15 cellular contexts compared by ENCODE assay signal in the genomic region with DNA sequence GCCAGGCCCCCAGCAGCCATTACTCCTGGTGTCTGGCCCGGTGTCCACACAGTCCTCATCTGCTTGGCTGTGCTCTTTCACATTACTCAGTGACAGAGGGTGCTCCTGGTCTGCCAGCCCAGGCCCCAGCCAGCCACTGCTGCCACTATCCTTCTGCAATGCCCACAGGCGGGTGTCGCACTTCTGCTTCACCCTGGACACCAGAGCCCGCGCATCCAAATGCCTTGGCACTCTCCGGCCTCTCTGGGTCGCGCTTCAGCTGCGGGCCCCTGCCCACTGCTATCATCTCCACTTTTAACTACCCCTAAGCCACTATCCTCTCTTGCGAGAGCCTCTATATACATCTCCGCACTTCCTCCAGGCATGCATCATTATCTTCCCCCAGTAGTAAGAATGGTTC.
DNase-seq lines count a peak whose midpoint lies in the region; ATAC-seq and TF ChIP-seq lines count a peak whose summit lies in the region.
"Had no signal": no experiment of that assay in that cellular context is flagged by ENCODE, and none has a peak within 500 bp of the region (broad histone marks: within the 10 kb centered on the region; RNA-seq: fewer than 3 reads in every experiment).

No MANE protein-coding gene starts in this region.

- H3K79me2 ChIP-seq in neural progenitor cell (ENCODE audit: low read depth): no peaks in the 10 kb centered on the region

- no peak for DNase-seq in stimulated activated naive CD8-positive, alpha-beta T cell treated with anti-CD3 and anti-CD28 coated beads, Interleukin-15, amount 100 ng/mL, for 72 hours
- no peak for DNase-seq in stimulated activated naive CD8-positive, alpha-beta T cell treated with anti-CD3 and anti-CD28 coated beads, Interleukin-15, Interleukin-2, amounts not matched to agents 100 U/mL and 50 U/mL, for 24 hours
- DNase-seq in neural progenitor cell (ENCODE audit: low spot score) (no peak), aorta (no peak), 8988T (no peak), spleen (no peak)
- DNase-seq: AML-193; CD8-positive, alpha-beta memory T cell; GDM1; Karpas-422; NCI-H187 had no signal

- no peak overlapping the region for H3K9ac ChIP-seq in neural progenitor cell

- H3K9me3 ChIP-seq in neural progenitor cell (ENCODE audit: low read depth) (no peaks in the 10 kb centered on the region), aorta (ENCODE audit: control insufficient read depth, low read length) (no peaks in the 10 kb centered on the region), spleen (no peaks in the 10 kb centered on the region)

- no peaks in the 10 kb centered on the region for H3K36me3 ChIP-seq in neural progenitor cell
- H3K36me3 ChIP-seq in aorta (ENCODE audit: control insufficient read depth in 1 of 2, insufficient read depth in 2 of 2, low read length in 1 of 2): no peaks in the 10 kb centered on the region
- H3K36me3 ChIP-seq in spleen: peaks cover 0 to 92% (median 36%) of the 10 kb centered on the region in 6 donors

- WGBS in aorta, 2 donors: 96 to 99% methylated on average over 11 of the region's 11 CpGs
- WGBS in spleen, 5 donors: 94 to 98% (median 95%) methylated on average over 11 of the region's 11 CpGs

- H3K4me2 ChIP-seq in neural progenitor cell: no peak overlapping the region

- no peak for TF ChIP-seq POLR2A in spleen (IDR thresholded peaks at IDR 0.05)

- no peak overlapping the region for H2AFZ ChIP-seq in neural progenitor cell (replicated peaks)

- no peak overlapping the region for H3K4me3 ChIP-seq in neural progenitor cell
- no peak overlapping the region for H3K4me3 ChIP-seq in aorta (ENCODE audit: low read length in 2 of 2)
- H3K4me3 ChIP-seq in spleen: no peak overlapping the region

- TF ChIP-seq CTCF in neural progenitor cell (IDR thresholded peaks at IDR 0.05) (no peak), spleen (IDR thresholded peaks at IDR 0.05 in 8 of 11, conservative IDR thresholded peaks at IDR 0.05 in 3 of 11) (no peak)

- no peaks in the 10 kb centered on the region for H3K9me3 Mint-ChIP-seq in stimulated activated naive CD8-positive, alpha-beta T cell treated with anti-CD3 and anti-CD28 coated beads, Interleukin-15, amount 100 ng/mL, for 72 hours
- no peaks in the 10 kb centered on the region for H3K9me3 Mint-ChIP-seq in neural progenitor cell
- H3K9me3 Mint-ChIP-seq: CD8-positive, alpha-beta memory T cell had no signal

- H3K4me3 Mint-ChIP-seq in stimulated activated naive CD8-positive, alpha-beta T cell treated with anti-CD3 and anti-CD28 coated beads, Interleukin-15, amount 100 ng/mL, for 72 hours: no peak overlapping the region
- H3K4me3 Mint-ChIP-seq in neural progenitor cell: no peak overlapping the region
- H3K4me3 Mint-ChIP-seq: CD8-positive, alpha-beta memory T cell had no signal

- peak; percentile 10 for ATAC-seq in stimulated activated naive CD8-positive, alpha-beta T cell treated with anti-CD3 and anti-CD28 coated beads, Interleukin-15, amount 100 ng/mL, for 72 hours
- ATAC-seq in stimulated activated naive CD8-positive, alpha-beta T cell treated with anti-CD3 and anti-CD28 coated beads, Interleukin-15, Interleukin-2, amounts not matched to agents 100 U/mL and 50 U/mL, for 24 hours: no peak
- ATAC-seq in esophagus mucosa: peak; percentile 7
- ATAC-seq in aorta (ENCODE audit: low FRiP score): peak; percentile 11
- no peak for ATAC-seq in HG03097 (IDR thresholded peaks at IDR 0.05; ENCODE audit: low FRiP score, unreplicated experiment)
- ATAC-seq: Panc1 had no signal

- H3K4me1 ChIP-seq in neural progenitor cell (peaks cover 29% of the 10 kb centered on the region), aorta (ENCODE audit: control insufficient read depth in 1 of 2, insufficient read depth in 2 of 2, low read length in 2 of 2) (no peaks in the 10 kb centered on the region), spleen (peaks cover 0 to 6% (median 0%) of the 10 kb centered on the region in 6 donors)

- H3K27ac Mint-ChIP-seq in stimulated activated naive CD8-positive, alpha-beta T cell treated with anti-CD3 and anti-CD28 coated beads, Interleukin-15, amount 100 ng/mL, for 72 hours: no peak overlapping the region
- peak overlapping the region; percentile 19 for H3K27ac Mint-ChIP-seq in neural progenitor cell
- H3K27ac Mint-ChIP-seq: CD8-positive, alpha-beta memory T cell had no signal

- H3F3A ChIP-seq in neural progenitor cell (ENCODE audit: low read depth): no peaks in the 10 kb centered on the region

- peaks cover 22% of the 10 kb centered on the region for H3K27me3 Mint-ChIP-seq in stimulated activated naive CD8-positive, alpha-beta T cell treated with anti-CD3 and anti-CD28 coated beads, Interleukin-15, amount 100 ng/mL, for 72 hours
- no peaks in the 10 kb centered on the region for H3K27me3 Mint-ChIP-seq in neural progenitor cell (ENCODE audit: insufficient read depth, low read depth)

- intact Hi-C loops in aorta (cut with DNase I): loop anchor here in 1 of 2 donors (10.0 kb wide), 1 partner anchor 200 kb away; no protein-coding TSS in a partner anchor
- intact Hi-C loops in spleen (cut with DNase I; ENCODE audit: low total_unique reads): no loop called here

- peaks cover 4% of the 10 kb centered on the region for H3K4me1 Mint-ChIP-seq in stimulated activated naive CD8-positive, alpha-beta T cell treated with anti-CD3 and anti-CD28 coated beads, Interleukin-15, amount 100 ng/mL, for 72 hours
- peaks cover 21% of the 10 kb centered on the region for H3K4me1 Mint-ChIP-seq in neural progenitor cell
- H3K4me1 Mint-ChIP-seq: CD8-positive, alpha-beta memory T cell had no signal

- H3K27ac ChIP-seq in neural progenitor cell: no peak overlapping the region
- no peak overlapping the region for H3K27ac ChIP-seq in aorta (ENCODE audit: low read depth in 1 of 2, low read length in 2 of 2)
- H3K27ac ChIP-seq in spleen: no peak overlapping the region
- H3K27ac ChIP-seq: C4-2B had no signal

- H3K36me3 Mint-ChIP-seq in neural progenitor cell: peaks cover 26% of the 10 kb centered on the region
- H3K36me3 Mint-ChIP-seq: CD8-positive, alpha-beta memory T cell had no signal

- H4K20me1 ChIP-seq in neural progenitor cell (ENCODE audit: low read depth): no peaks in the 10 kb centered on the region

- H3K27me3 ChIP-seq in neural progenitor cell: no peaks in the 10 kb centered on the region
- no peaks in the 10 kb centered on the region for H3K27me3 ChIP-seq in aorta (ENCODE audit: control insufficient read depth in 1 of 2, insufficient read depth in 2 of 2, low read length in 1 of 2)
- H3K27me3 ChIP-seq in spleen (replicated peaks in 1 of 7): no peaks in the 10 kb centered on the region

Comparison
In these comparisons a context has a peak if more than half of its experiments do, and no peak if none do; other contexts are left out.
1. ATAC-seq: peak in stimulated activated naive CD8-positive, alpha-beta T cell treated with anti-CD3 and anti-CD28 coated beads, Interleukin-15, amount 100 ng/mL, for 72 hours (single experiment), esophagus mucosa (single experiment) and aorta (single experiment); none in stimulated activated naive CD8-positive, alpha-beta T cell treated with anti-CD3 and anti-CD28 coated beads, Interleukin-15, Interleukin-2, amounts not matched to agents 100 U/mL and 50 U/mL, for 24 hours (single experiment) and HG03097 (single experiment).